Comparison of ENCODE assay signal across 11 cellular contexts in genomic region chr2:110869472-110870446, GRCh38.
DNase-seq lines count a peak whose midpoint lies in the region; ATAC-seq and TF ChIP-seq lines count a peak whose summit lies in the region.
"Had no signal": no experiment of that assay in that cellular context is flagged by ENCODE, and none has a peak within 500 bp of the region (broad histone marks: within the 10 kb centered on the region; RNA-seq: fewer than 3 reads in every experiment).

No MANE protein-coding gene starts in this region.

- H3K4me1 ChIP-seq in aorta (ENCODE audit: control insufficient read depth in 1 of 2, insufficient read depth in 2 of 2, low read length in 2 of 2): no peaks in the 10 kb centered on the region

- H3K4me3 ChIP-seq in kidney epithelial cell (ENCODE audit: low read depth, low read length): no peak overlapping the region
- no peak overlapping the region for H3K4me3 ChIP-seq in aorta (ENCODE audit: low read length in 2 of 2)
- H3K4me3 ChIP-seq: BLaER1 treated with 17β-estradiol and CSF1 and Interleukin-3, amounts not matched to agents 10 nM and 100 nM; thoracic aorta had no signal

- H3K27ac ChIP-seq in aorta (ENCODE audit: low read depth in 1 of 2, low read length in 2 of 2): no peak overlapping the region
- H3K27ac ChIP-seq: BLaER1 treated with 17β-estradiol and CSF1 and Interleukin-3, amounts not matched to agents 10 nM and 100 nM; thoracic aorta had no signal

- no peaks in the 10 kb centered on the region for H3K9me3 ChIP-seq in aorta (ENCODE audit: control insufficient read depth, low read length)
- H3K9me3 ChIP-seq: BLaER1 treated with 17β-estradiol and CSF1 and Interleukin-3, amounts not matched to agents 10 nM and 100 nM; thoracic aorta had no signal

- ATAC-seq in SK-N-SH treated with all-trans-retinoic acid at 6 μM for 48 hours (peak; percentile 56), aorta (ENCODE audit: low FRiP score) (no peak), HG02938 (IDR thresholded peaks at IDR 0.05; ENCODE audit: unreplicated experiment) (no peak), GM21717 (IDR thresholded peaks at IDR 0.05; ENCODE audit: unreplicated experiment) (no peak)
- no peak for ATAC-seq in activated T-helper 17 cell treated with anti-CD3 and anti-CD28 coated beads, Interleukin-2, amount 50 U/mL, for 72 hours (replicated peaks)

- no peaks in the 10 kb centered on the region for H3K36me3 Mint-ChIP-seq in activated T-helper 17 cell treated with anti-CD3 and anti-CD28 coated beads, Interleukin-2, amount 50 U/mL, for 72 hours (ENCODE audit: low read depth)

- H3K4me3 Mint-ChIP-seq in activated T-helper 17 cell treated with anti-CD3 and anti-CD28 coated beads, Interleukin-2, amount 50 U/mL, for 72 hours: no peak overlapping the region

- WGBS in aorta, 2 donors: 71 to 73% methylated on average over 10 of the region's 10 CpGs

- TF ChIP-seq CTCF in kidney epithelial cell (IDR thresholded peaks at IDR 0.05; ENCODE audit: insufficient read depth, low read length, poor library complexity, severe bottlenecking): no peak

- H3K27me3 ChIP-seq in kidney epithelial cell (ENCODE audit: control insufficient read depth, insufficient read depth, low read length) (peaks cover 7% of the 10 kb centered on the region), aorta (ENCODE audit: control insufficient read depth in 1 of 2, insufficient read depth in 2 of 2, low read length in 1 of 2) (no peaks in the 10 kb centered on the region)
- H3K27me3 ChIP-seq: BLaER1 treated with 17β-estradiol and CSF1 and Interleukin-3, amounts not matched to agents 10 nM and 100 nM had no signal

- DNase-seq in DMS 273 (lab: John Stamatoyannopoulos, UW; ENCODE audit: unreplicated experiment) (peak; percentile 68), HT-29 (ENCODE audit: low spot score) (peak; percentile 5), kidney epithelial cell (ENCODE audit: low read depth) (peak; percentile 61), aorta (no peak)
- DNase-seq: NCI-H1694 had no signal

- peaks cover 5% of the 10 kb centered on the region for H3K27me3 Mint-ChIP-seq in activated T-helper 17 cell treated with anti-CD3 and anti-CD28 coated beads, Interleukin-2, amount 50 U/mL, for 72 hours

- intact Hi-C loops in aorta (cut with DNase I): no loop called here

- H3K4me1 Mint-ChIP-seq in activated T-helper 17 cell treated with anti-CD3 and anti-CD28 coated beads, Interleukin-2, amount 50 U/mL, for 72 hours: peaks cover 32% of the 10 kb centered on the region

- no peaks in the 10 kb centered on the region for H3K9me3 Mint-ChIP-seq in activated T-helper 17 cell treated with anti-CD3 and anti-CD28 coated beads, Interleukin-2, amount 50 U/mL, for 72 hours

- no peaks in the 10 kb centered on the region for H3K36me3 ChIP-seq in kidney epithelial cell (ENCODE audit: control insufficient read depth, insufficient read depth, low read length)
- no peaks in the 10 kb centered on the region for H3K36me3 ChIP-seq in aorta (ENCODE audit: control insufficient read depth in 1 of 2, insufficient read depth in 2 of 2, low read length in 1 of 2)
- H3K36me3 ChIP-seq: BLaER1 treated with 17β-estradiol and CSF1 and Interleukin-3, amounts not matched to agents 10 nM and 100 nM; thoracic aorta had no signal

- no peak overlapping the region for H3K27ac Mint-ChIP-seq in activated T-helper 17 cell treated with anti-CD3 and anti-CD28 coated beads, Interleukin-2, amount 50 U/mL, for 72 hours

TF ChIP-seq in SK-N-SH treated with all-trans-retinoic acid at 6 μM for 48 hours, 23 proteins besides CTCF, POLR2A, EP300 and RAD21:
- no peak for TF ChIP-seq GLIS3 (CRISPR knock-in tag; IDR thresholded peaks at IDR 0.05)
- no peak for TF ChIP-seq ESRRG (CRISPR knock-in tag; IDR thresholded peaks at IDR 0.05)
- no peak for TF ChIP-seq POU6F1 (CRISPR knock-in tag; IDR thresholded peaks at IDR 0.05; ENCODE audit: borderline replicate concordance, low read depth)
- no peak for TF ChIP-seq PPARA (CRISPR knock-in tag; IDR thresholded peaks at IDR 0.05; ENCODE audit: borderline replicate concordance)
- TF ChIP-seq ZNF70 (CRISPR knock-in tag; IDR thresholded peaks at IDR 0.05): no peak
- TF ChIP-seq ZFP30 (CRISPR knock-in tag; IDR thresholded peaks at IDR 0.05): no peak
- no peak for TF ChIP-seq ARNTL (CRISPR knock-in tag; IDR thresholded peaks at IDR 0.05; ENCODE audit: borderline replicate concordance, low read depth)
- no peak for TF ChIP-seq CSDC2 (CRISPR knock-in tag; IDR thresholded peaks at IDR 0.05)
- TF ChIP-seq TCF4 (CRISPR knock-in tag; IDR thresholded peaks at IDR 0.05; ENCODE audit: borderline replicate concordance): no peak
- TF ChIP-seq ZC3H10 (CRISPR knock-in tag; IDR thresholded peaks at IDR 0.05): no peak
- no peak for TF ChIP-seq CSRNP3 (CRISPR knock-in tag; IDR thresholded peaks at IDR 0.05)
- no peak for TF ChIP-seq CREB5 (CRISPR knock-in tag; IDR thresholded peaks at IDR 0.05; ENCODE audit: low read depth)
- no peak for TF ChIP-seq TOX (CRISPR knock-in tag; IDR thresholded peaks at IDR 0.05; ENCODE audit: borderline replicate concordance)
- TF ChIP-seq ZNF565 (CRISPR knock-in tag; conservative IDR thresholded peaks at IDR 0.05; ENCODE audit: low read depth): no peak
- TF ChIP-seq OSR1 (CRISPR knock-in tag; IDR thresholded peaks at IDR 0.05): no peak

Comparison
In these comparisons a context has a peak if more than half of its experiments do, and no peak if none do; other contexts are left out.
1. DNase-seq: peak in DMS 273 (single experiment), HT-29 (single experiment) and kidney epithelial cell (single experiment); none in aorta (0 of 2).